20 cellular contexts compared by ENCODE assay signal in the genomic region with DNA sequence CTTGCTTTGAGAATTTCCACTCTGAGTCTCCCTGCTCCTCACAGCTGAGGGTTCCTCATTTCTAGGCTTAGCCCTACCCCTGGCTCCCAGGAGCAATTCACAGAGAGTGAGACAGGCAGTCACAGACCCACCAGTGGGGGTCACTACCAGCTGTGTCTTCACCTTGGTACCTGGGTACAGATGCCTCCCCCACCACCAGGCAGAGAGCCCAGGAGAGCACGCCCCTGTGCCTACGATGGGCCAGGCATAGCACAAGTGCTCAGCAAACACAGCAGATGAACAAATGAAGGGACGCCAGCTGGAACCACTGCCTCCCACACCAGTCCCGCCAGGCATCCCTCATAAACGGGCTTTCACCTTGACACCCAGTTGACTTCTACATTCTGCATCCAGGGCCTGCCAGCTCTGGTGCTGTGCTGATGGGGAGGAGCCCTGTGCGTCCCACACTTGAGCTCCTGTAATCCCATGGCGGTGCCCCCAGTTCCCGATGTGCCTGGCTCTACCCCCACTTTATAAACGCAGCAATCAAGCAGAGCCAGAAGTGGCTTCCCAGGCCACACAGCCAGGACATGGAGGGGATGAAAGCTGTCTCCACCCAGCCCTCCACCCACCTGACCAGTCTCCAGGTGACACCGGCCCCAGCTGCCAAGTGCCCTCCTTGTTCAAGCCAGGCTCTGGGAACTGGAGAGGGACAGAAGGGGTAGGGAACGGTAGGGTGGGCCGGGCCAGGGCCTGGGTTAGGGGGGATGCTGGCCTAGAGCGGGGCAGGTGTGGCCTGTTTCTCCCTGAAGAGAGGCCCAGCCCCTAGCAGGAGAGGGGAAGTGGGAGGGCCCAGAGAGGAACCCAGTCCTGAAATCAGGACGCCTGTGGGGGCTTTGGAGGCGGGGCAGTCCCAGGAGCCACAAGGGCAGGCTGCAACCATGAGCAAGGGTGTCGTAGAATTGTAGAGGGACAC. TPM values are rescaled to one million over a fixed set of nuclear protein-coding genes. Genes with fewer than 3 reads are reported as not detected.
DNase-seq lines count a peak whose midpoint lies in the region; ATAC-seq and TF ChIP-seq lines count a peak whose summit lies in the region.
"Had no signal": no experiment of that assay in that cellular context is flagged by ENCODE, and none has a peak within 500 bp of the region (broad histone marks: within the 10 kb centered on the region; RNA-seq: fewer than 3 reads in every experiment).

No MANE protein-coding gene starts in this region.

- ATAC-seq in gastrocnemius medialis: no peak
- ATAC-seq: mucosa of descending colon had no signal

- H3K27ac ChIP-seq in gastrocnemius medialis: peak overlapping the region; percentile 52 to 88 (median 68)
- no peak overlapping the region for H3K27ac ChIP-seq in substantia nigra (ENCODE audit: low read depth, low read length, poor library complexity, severe bottlenecking)
- H3K27ac ChIP-seq: 22Rv1, brain microvascular endothelial cell had no signal

- TF ChIP-seq CTCF in gastrocnemius medialis (IDR thresholded peaks at IDR 0.05 in 4 of 5, conservative IDR thresholded peaks at IDR 0.05 in 1 of 5): no peak

- DNase-seq in DMS 273 (lab: John Stamatoyannopoulos, UW; ENCODE audit: unreplicated experiment) (peak; percentile 15), DMS 273 treated with DMSO at 0.1 percent for 48 hours (lab: John Stamatoyannopoulos, UW) (no peak), H7 (peak; percentile 32), iPS-NIHi11 (ENCODE audit: low spot score) (peak; percentile 8), gastrocnemius medialis (no peak), HT-29 (ENCODE audit: low spot score) (no peak), substantia nigra (lab: John Stamatoyannopoulos, UW) (no peak), HUDEP-2 (lab: John Stamatoyannopoulos, UW; ENCODE audit: unreplicated experiment in 76 of 76) (no peak)
- DNase-seq: activated CD4-positive, alpha-beta T cell treated with anti-CD3 and anti-CD28 coated beads for 48 hours; activated T-cell treated with anti-CD3 and anti-CD28 coated beads for 4 hours; brain microvascular endothelial cell; HCEC 1CT; KBM-7; mucosa of descending colon; nucleus accumbens; stimulated activated CD4-positive, alpha-beta T cell treated with anti-CD3 and anti-CD28 coated beads, Interleukin-2, amount 100 ng/mL, for 48 hours had no signal

- intact Hi-C loops in gastrocnemius medialis (cut with DNase I; ENCODE audit: low total_unique reads): loop anchor here (10.0 kb wide), 2 partner anchors 187 to 247 kb away; no protein-coding TSS in a partner anchor

- H3K27me3 ChIP-seq in H7 (ENCODE audit: control insufficient read depth, insufficient read depth, low read length) (no peaks in the 10 kb centered on the region), gastrocnemius medialis (no peaks in the 10 kb centered on the region)

- TF ChIP-seq POLR2A in gastrocnemius medialis (IDR thresholded peaks at IDR 0.05): no peak

- peaks cover 46 to 49% of the 10 kb centered on the region in 2 donors for H3K4me1 ChIP-seq in gastrocnemius medialis

- H3K4me3 ChIP-seq in H7 (ENCODE audit: insufficient read depth, low read depth, low read length) (no peak overlapping the region), gastrocnemius medialis (no peak overlapping the region)
- H3K4me3 ChIP-seq: mucosa of descending colon had no signal

- in situ Hi-C loops in gastrocnemius medialis (cut with MboI; ENCODE audit: low sequenced_read_pairs in 4 of 4): no loop called here

- H3K36me3 ChIP-seq in H7 (replicated peaks; ENCODE audit: control insufficient read depth, insufficient read depth, low read length) (no peaks in the 10 kb centered on the region), gastrocnemius medialis (no peaks in the 10 kb centered on the region)
- H3K36me3 ChIP-seq: brain microvascular endothelial cell had no signal

- H3K9me3 ChIP-seq in gastrocnemius medialis: no peaks in the 10 kb centered on the region
- H3K9me3 ChIP-seq: mucosa of descending colon had no signal

RNA-seq across cellular contexts. Expression of a gene that starts 42.5 kb away (rescaled TPM):
- not detected in 2 replicates for total RNA-seq in H7 (2014; rRNA removed; shearing (Covaris generic))
- total RNA-seq in gastrocnemius medialis: not detected
- total RNA-seq in HT-29 (2014; rRNA removed; shearing (Covaris generic)): not detected in 2 replicates
- total RNA-seq: dermis microvascular lymphatic vessel endothelial cell, esophagus mucosa, glomerular endothelial cell had no signal

RNA-seq across cellular contexts. Expression of a gene that starts 50.1 kb away (rescaled TPM):
- total RNA-seq in H7 (2014; rRNA removed; shearing (Covaris generic)): 4.2 and 5.0 TPM in 2 replicates
- total RNA-seq in gastrocnemius medialis: 1 to 10 TPM in 1 of 4 donors, under 1 TPM in 3; 0.49 to 2.7 (median 0.64) TPM
- total RNA-seq in HT-29 (2014; rRNA removed; shearing (Covaris generic)): 0.70 and 2.1 TPM in 2 replicates

Comparison
In these comparisons a context has a peak if more than half of its experiments do, and no peak if none do; other contexts are left out.
1. DNase-seq: peak in DMS 273 (single experiment), H7 (single experiment) and iPS-NIHi11 (single experiment); none in DMS 273 treated with DMSO at 0.1 percent for 48 hours (single experiment), gastrocnemius medialis (0 of 2), HT-29 (single experiment), substantia nigra (0 of 49) and HUDEP-2 (0 of 76).